Comparison of ENCODE assay signal across 12 cellular contexts in the genomic region with DNA sequence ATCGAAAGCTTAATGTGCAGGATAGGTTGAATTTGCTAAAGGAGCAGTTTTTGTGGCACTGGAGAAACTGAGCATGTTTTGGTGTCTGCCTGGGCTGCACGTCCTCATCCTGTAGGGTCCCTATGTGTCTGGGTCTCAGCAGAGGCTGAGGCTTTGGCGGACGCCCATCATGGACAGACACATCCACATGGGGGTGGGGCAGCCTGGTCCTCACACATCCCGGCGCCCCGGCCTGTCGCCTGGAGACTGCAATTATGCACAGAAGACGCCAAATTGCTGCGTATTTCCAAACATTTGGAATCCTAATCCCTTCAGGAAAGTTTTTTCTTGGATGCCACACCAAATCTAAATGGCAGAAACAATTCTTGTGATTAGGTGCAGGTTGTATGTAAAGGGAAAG.
"Had no signal": no experiment of that assay in that cellular context is flagged by ENCODE, and none has a peak within 500 bp of the region (broad histone marks: within the 10 kb centered on the region; RNA-seq: fewer than 3 reads in every experiment).

No MANE protein-coding gene starts in this region.

- H3K9ac ChIP-seq: neural progenitor cell had no signal

- H3K4me3 Mint-ChIP-seq: activated B cell treated with CpG ODN at 0.5 μM for 24 hours; activated CD4-positive, alpha-beta memory T cell treated with anti-CD3 and anti-CD28 coated beads for 36 hours; activated naive CD4-positive, alpha-beta T cell treated with anti-CD3 and anti-CD28 coated beads, Interleukin-2, amount 10 ng/mL, durations not matched to agents 7 days and 5 days; mesothelial cell of epicardium; naive thymus-derived CD8-positive, alpha-beta T cell; neural progenitor cell; T-helper 17 cell had no signal

- H3K4me2 ChIP-seq: neural progenitor cell had no signal

- H3K27me3 ChIP-seq: neural progenitor cell, thyroid gland had no signal

- H3K36me3 ChIP-seq: lower lobe of right lung, neural progenitor cell, thyroid gland had no signal

- H3K4me1 ChIP-seq: lower lobe of right lung, neural progenitor cell, thyroid gland had no signal

- H3K4me3 ChIP-seq: coronary artery, lower lobe of right lung, neural progenitor cell, thyroid gland had no signal

- H3K9me3 Mint-ChIP-seq: neural progenitor cell had no signal

- H3K27ac ChIP-seq: coronary artery, lower lobe of right lung, neural progenitor cell, thyroid gland had no signal

- DNase-seq: activated B cell treated with CpG ODN at 0.5 μM for 24 hours, cerebellar nuclear complex had no signal

- H3K36me3 Mint-ChIP-seq: activated CD4-positive, alpha-beta memory T cell treated with anti-CD3 and anti-CD28 coated beads for 36 hours; activated naive CD4-positive, alpha-beta T cell treated with anti-CD3 and anti-CD28 coated beads, Interleukin-2, amount 10 ng/mL, durations not matched to agents 7 days and 5 days; mesothelial cell of epicardium; naive thymus-derived CD8-positive, alpha-beta T cell; neural progenitor cell had no signal

- ATAC-seq: T-helper 17 cell had no signal

- H3K4me1 Mint-ChIP-seq: activated B cell treated with CpG ODN at 0.5 μM for 24 hours; activated naive CD4-positive, alpha-beta T cell treated with anti-CD3 and anti-CD28 coated beads, Interleukin-2, amount 10 ng/mL, durations not matched to agents 7 days and 5 days; mesothelial cell of epicardium; naive thymus-derived CD8-positive, alpha-beta T cell; neural progenitor cell; T-helper 17 cell had no signal

- H3K27ac Mint-ChIP-seq: activated B cell treated with CpG ODN at 0.5 μM for 24 hours; activated CD4-positive, alpha-beta memory T cell treated with anti-CD3 and anti-CD28 coated beads for 36 hours; activated naive CD4-positive, alpha-beta T cell treated with anti-CD3 and anti-CD28 coated beads, Interleukin-2, amount 10 ng/mL, durations not matched to agents 7 days and 5 days; mesothelial cell of epicardium; naive thymus-derived CD8-positive, alpha-beta T cell; neural progenitor cell; progenitor cell of endocrine pancreas; T-helper 17 cell had no signal

- H3K9me3 ChIP-seq: lower lobe of right lung, thyroid gland had no signal
